Comparison of ENCODE assay signal across 12 cellular contexts in genomic region chr19:39156230-39156890, GRCh38. TPM values are rescaled to one million over a fixed set of nuclear protein-coding genes. Genes with fewer than 3 reads are reported as not detected.
DNase-seq lines count a peak whose midpoint lies in the region; ATAC-seq and TF ChIP-seq lines count a peak whose summit lies in the region.
"Had no signal": no experiment of that assay in that cellular context is flagged by ENCODE, and none has a peak within 500 bp of the region (broad histone marks: within the 10 kb centered on the region; RNA-seq: fewer than 3 reads in every experiment).

No MANE protein-coding gene starts in this region.

- H2AFZ ChIP-seq in neuronal stem cell (ENCODE audit: low read length): no peak overlapping the region

- ATAC-seq in HG03097 (IDR thresholded peaks at IDR 0.05; ENCODE audit: low FRiP score, unreplicated experiment) (no peak), HG02642 (IDR thresholded peaks at IDR 0.05; ENCODE audit: poor library complexity, unreplicated experiment) (no peak)

- H3K4me2 ChIP-seq in neuronal stem cell (ENCODE audit: insufficient read depth, low read length, poor library complexity, severe bottlenecking): no peak overlapping the region

- H3K27ac ChIP-seq in neuronal stem cell (replicated peaks; ENCODE audit: low read length): no peak overlapping the region

- peaks cover 0 to 5% of the 10 kb centered on the region in 2 donors for H3K36me3 ChIP-seq in neuronal stem cell (replicated peaks in 1 of 2; ENCODE audit: control insufficient read depth in 2 of 2, insufficient read depth in 2 of 2, low read length in 2 of 2)

- peaks cover 0 to 24% of the 10 kb centered on the region in 2 donors for H3K4me1 ChIP-seq in neuronal stem cell (ENCODE audit: control insufficient read depth in 2 of 2, insufficient read depth in 1 of 2, low read depth in 1 of 2, low read length in 2 of 2)

- peak overlapping the region; percentile 49 for H3K14ac ChIP-seq in neuronal stem cell (ENCODE audit: low read length)

- peak overlapping the region; percentile 56 for H3K4ac ChIP-seq in neuronal stem cell (ENCODE audit: low read length)

- DNase-seq in AG08396 (ENCODE audit: low spot score): peak; percentile 61
- no peak for DNase-seq in HFF-Myc (ENCODE audit: extremely low read depth, low read depth)
- DNase-seq in erythroblast (lab: John Stamatoyannopoulos, UW): peak; percentile 29 to 37
- no peak for DNase-seq in neuronal stem cell (ENCODE audit: low spot score)
- no peak for DNase-seq in SHP77 (lab: John Stamatoyannopoulos, UW)
- no peak for DNase-seq in cerebellar cortex (ENCODE audit: low spot score)
- DNase-seq: activated T-cell treated with anti-CD3 and anti-CD28 coated beads, Interleukin-2, amount 50 U/mL, for 1 hour; cerebellar nuclear complex; Kasumi-1; NCI-H82 had no signal

- no peak for TF ChIP-seq CTCF in HFF-Myc (IDR thresholded peaks at IDR 0.05; ENCODE audit: low read depth, low read length, missing control alignments)

- peaks cover 0 to 2% (median 0%) of the 10 kb centered on the region in 3 experiments for H3K27me3 ChIP-seq in neuronal stem cell (ENCODE audit: control insufficient read depth in 3 of 3, insufficient read depth in 3 of 3, low read depth in 1 of 3, low read length in 3 of 3)

- H2BK15ac ChIP-seq in neuronal stem cell (ENCODE audit: low read length): no peak overlapping the region

- H3K4me3 ChIP-seq in HFF-Myc (replicated peaks; ENCODE audit: low read depth, low read length): peak overlapping the region; percentile 8; the same call in 1 of the 2 replicates
- H3K4me3 ChIP-seq in neuronal stem cell (ENCODE audit: low read length in 2 of 2): peak overlapping the region in 1 of 2 donors; percentile 30

- no peak overlapping the region for H3K9ac ChIP-seq in neuronal stem cell (ENCODE audit: low read depth, low read length, poor library complexity)

- peak overlapping the region; percentile 91 for H2AK5ac ChIP-seq in neuronal stem cell (ENCODE audit: low read depth, low read length)

- peak overlapping the region; percentile 67 for H3K23ac ChIP-seq in neuronal stem cell (ENCODE audit: low read depth, low read length, poor library complexity)

- no peak overlapping the region for H2BK12ac ChIP-seq in neuronal stem cell (ENCODE audit: low read length)

- H3K79me1 ChIP-seq in neuronal stem cell (ENCODE audit: low read depth, low read length): peaks cover 25% of the 10 kb centered on the region

- no peak for TF ChIP-seq POLR2A in erythroblast (IDR thresholded peaks at IDR 0.05; ENCODE audit: low read length)

- no peak overlapping the region for H2BK120ac ChIP-seq in neuronal stem cell (ENCODE audit: low read depth, low read length)

- no peak overlapping the region for H4K91ac ChIP-seq in neuronal stem cell (ENCODE audit: low read depth, low read length, poor library complexity)

- WGBS in neuronal stem cell (ENCODE audit: extremely low coverage in 2 of 2, insufficient read length in 2 of 2, insufficient replicate concordance in 1 of 2), 2 donors: no CpG with 5 or more reads among the region's 17 CpGs

- H3K9me3 ChIP-seq in neuronal stem cell (replicated peaks in 1 of 2; ENCODE audit: control insufficient read depth in 2 of 2, insufficient read depth in 1 of 2, low read depth in 1 of 2, low read length in 2 of 2): peaks cover 0 to 3% of the 10 kb centered on the region in 2 donors

- H2BK5ac ChIP-seq in neuronal stem cell (ENCODE audit: low read length): peak overlapping the region; percentile 83

- H3K18ac ChIP-seq in neuronal stem cell (ENCODE audit: low read length): peak overlapping the region; percentile 77

- no peak overlapping the region for H4K8ac ChIP-seq in neuronal stem cell (ENCODE audit: low read depth, low read length)

RNA-seq across cellular contexts. Expression of gene PAK4, which starts 30.8 kb away (rescaled TPM):
- 102 TPM for polyA plus RNA-seq in neuronal stem cell (2013, experiment 1 of 2)
- polyA plus RNA-seq in neuronal stem cell (2013, experiment 2 of 2): 96.5 TPM

RNA-seq across cellular contexts. Expression of gene NCCRP1, which starts 40.4 kb away (rescaled TPM):
- polyA plus RNA-seq in neuronal stem cell (2013, experiment 1 of 2): 2.0 TPM
- 1.6 TPM for polyA plus RNA-seq in neuronal stem cell (2013, experiment 2 of 2)

RNA-seq across cellular contexts. Expression of gene SYCN, which starts 47.7 kb away (rescaled TPM):
- not detected for polyA plus RNA-seq in neuronal stem cell (2013, experiment 1 of 2)
- polyA plus RNA-seq in neuronal stem cell (2013, experiment 2 of 2): not detected

Comparison
In these comparisons a context has a peak if more than half of its experiments do, and no peak if none do; other contexts are left out.
1. DNase-seq: peak in AG08396 (single experiment) and erythroblast (2 of 2); none in HFF-Myc (single experiment), neuronal stem cell (single experiment), SHP77 (0 of 2) and cerebellar cortex (single experiment).